In the genomic region with DNA sequence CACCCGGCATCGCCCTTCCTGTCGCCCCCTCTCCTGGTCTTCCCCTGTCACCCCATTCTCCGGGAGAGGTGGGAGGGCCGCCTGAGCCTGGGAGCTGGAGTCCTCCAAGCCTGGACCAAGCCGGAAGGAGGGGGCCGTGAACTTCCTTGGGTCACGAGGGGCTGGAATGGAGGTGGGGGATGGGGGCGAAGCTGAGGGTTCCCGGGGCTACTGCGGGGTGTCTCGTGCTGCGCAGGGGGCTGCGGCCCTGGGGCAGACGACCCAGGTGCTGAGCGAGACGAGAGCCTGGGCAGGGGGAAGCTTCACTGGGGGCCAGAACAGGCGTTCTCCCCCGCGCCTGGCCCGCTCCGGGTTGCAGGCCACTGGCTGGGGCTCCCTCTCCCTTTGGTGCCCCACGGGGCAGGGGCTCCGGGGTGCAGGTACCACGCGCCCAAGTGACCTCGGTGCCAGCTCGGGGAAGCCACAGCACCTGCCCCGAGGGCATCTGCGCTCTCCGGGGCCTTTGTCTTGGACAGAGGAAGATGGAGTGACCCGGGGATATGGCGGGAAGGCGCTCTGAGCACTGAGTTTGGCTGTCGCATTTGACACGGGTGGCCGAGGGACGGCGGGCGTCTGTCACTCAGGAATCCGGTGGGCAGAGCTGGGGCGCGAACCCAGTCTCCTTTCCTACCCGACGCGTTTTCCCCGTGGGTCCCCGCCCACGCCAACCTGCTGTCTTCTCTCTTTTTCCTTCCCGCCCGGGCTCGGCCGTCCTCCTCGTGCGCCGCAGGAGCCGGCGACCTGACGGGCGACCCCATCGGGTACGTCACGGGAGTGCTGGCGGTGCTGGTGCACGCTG, we compare ENCODE assay signal across 11 cellular contexts. TPM values are rescaled to one million over a fixed set of nuclear protein-coding genes. Genes with fewer than 3 reads are reported as not detected.
DNase-seq lines count a peak whose midpoint lies in the region; ATAC-seq, FAIRE-seq and TF ChIP-seq lines count a peak whose summit lies in the region.
"Had no signal": no experiment of that assay in that cellular context is flagged by ENCODE, and none has a peak within 500 bp of the region (broad histone marks: within the 10 kb centered on the region; RNA-seq: fewer than 3 reads in every experiment).

No MANE protein-coding gene starts in this region.

- no peak overlapping the region for H3K9ac ChIP-seq in K562 (ENCODE audit: insufficient read depth in 1 of 2, low read depth in 2 of 2, low read length in 2 of 2)

- H3K27ac Mint-ChIP-seq in Caco-2 (ENCODE audit: unreplicated experiment): no peak overlapping the region
- peak overlapping the region; percentile 27 for H3K27ac Mint-ChIP-seq in neural crest cell (ENCODE audit: unreplicated experiment)
- H3K27ac Mint-ChIP-seq: activated naive CD4-positive, alpha-beta T cell treated with anti-CD3 and anti-CD28 coated beads, Interleukin-2, amount 50 U/mL, for 72 hours had no signal

- TF ChIP-seq POLR2A in K562 (conservative IDR thresholded peaks at IDR 0.05): no peak

- TF ChIP-seq EP300 in K562 (IDR thresholded peaks at IDR 0.05; ENCODE audit: low read length): no peak

- POLR2A ChIA-PET in Caco-2 (lab: Charles Lee) (no interaction called here), K562 (lab: Yijun Ruan, JAX) (interaction anchor here (0.6 kb wide), 1 partner anchor 280 kb away, joined by 4 read pairs; no protein-coding TSS in a partner anchor)

- no TSS peak for BruUV-seq in Caco-2 (replicated peaks; lab: Mats Ljungman, UMichigan)
- BruUV-seq in K562 (replicated peaks; lab: Mats Ljungman, UMichigan): no TSS peak

- CTCF ChIA-PET in Caco-2 (lab: Charles Lee) (no interaction called here), K562 (lab: Yijun Ruan, JAX; ENCODE audit: low intra/inter-chr PET ratio) (no interaction called here)

- in situ Hi-C loops in K562 (cut with MboI): no loop called here

- no peak for ATAC-seq in K562
- no peak for ATAC-seq in GM18870 (IDR thresholded peaks at IDR 0.05; ENCODE audit: unreplicated experiment)

- H3K27me3 ChIP-seq in Caco-2 (replicated peaks; ENCODE audit: control insufficient read depth, insufficient read depth, low read length): no peaks in the 10 kb centered on the region; the same call in 1 of the 2 replicates
- peaks cover 7 to 45% of the 10 kb centered on the region in 2 experiments; a peak in 3 of 5 replicates for H3K27me3 ChIP-seq in K562 (ENCODE audit: control insufficient read depth in 2 of 2, insufficient read depth in 2 of 2, low read length in 2 of 2)
- H3K27me3 ChIP-seq in WERI-Rb-1 (ENCODE audit: insufficient read depth, low read depth, severe bottlenecking): no peaks in the 10 kb centered on the region

- no peaks in the 10 kb centered on the region for H3K79me2 ChIP-seq in K562 (ENCODE audit: control insufficient read depth, insufficient read depth, low read length)

- H3K9me1 ChIP-seq in K562 (ENCODE audit: control insufficient read depth, insufficient read depth, low read length): no peaks in the 10 kb centered on the region

- TF ChIP-seq CTCF in Caco-2 (IDR thresholded peaks at IDR 0.05; ENCODE audit: insufficient read depth in 1 of 2, low read depth in 1 of 2, low read length in 1 of 2, severe bottlenecking in 1 of 2, unreplicated experiment in 1 of 2) (no peak), K562 (IDR thresholded peaks at IDR 0.05 in 2 of 3, conservative IDR thresholded peaks at IDR 0.05 in 1 of 3; ENCODE audit: insufficient read depth in 2 of 3, low read depth in 1 of 3, low read length in 3 of 3) (no peak), neural crest cell (conservative IDR thresholded peaks at IDR 0.05) (no peak), WERI-Rb-1 (IDR thresholded peaks at IDR 0.05; ENCODE audit: low read depth, low read length) (no peak)

- no peak for TF ChIP-seq RAD21 in K562 (CRISPR knock-in tag; conservative IDR thresholded peaks at IDR 0.05 in 1 of 2, IDR thresholded peaks at IDR 0.05 in 1 of 2)

- H2AFZ ChIP-seq in K562 (ENCODE audit: low read depth, low read length): no peak overlapping the region

- H3K4me2 ChIP-seq in K562 (ENCODE audit: insufficient read depth, low read length): no peak overlapping the region

- H3K4me1 ChIP-seq in Caco-2: no peaks in the 10 kb centered on the region
- H3K4me1 ChIP-seq in K562 (replicated peaks in 1 of 2; ENCODE audit: control insufficient read depth in 2 of 2, insufficient read depth in 2 of 2, low read length in 2 of 2): peaks cover 0 to 31% of the 10 kb centered on the region in 2 experiments; a peak in 2 of 5 replicates

- no peaks in the 10 kb centered on the region for H3K36me3 ChIP-seq in Caco-2 (ENCODE audit: control insufficient read depth, insufficient read depth, low read length)
- H3K36me3 ChIP-seq in K562 (ENCODE audit: control insufficient read depth, insufficient read depth, low read length): no peaks in the 10 kb centered on the region
- H3K36me3 ChIP-seq in WERI-Rb-1: no peaks in the 10 kb centered on the region

- H3K4me1 Mint-ChIP-seq in Caco-2 (ENCODE audit: low read depth, unreplicated experiment) (no peaks in the 10 kb centered on the region), neural crest cell (peaks cover 6% of the 10 kb centered on the region)

- H4K20me1 ChIP-seq in K562 (replicated peaks; ENCODE audit: control insufficient read depth, insufficient read depth, low read length): no peaks in the 10 kb centered on the region

- H3K27me3 Mint-ChIP-seq in Caco-2 (ENCODE audit: insufficient read depth, unreplicated experiment): no peaks in the 10 kb centered on the region
- peaks cover 60% of the 10 kb centered on the region for H3K27me3 Mint-ChIP-seq in neural crest cell (ENCODE audit: low read depth)

- H3K4me3 ChIP-seq in Caco-2 (ENCODE audit: low read depth, low read length) (no peak overlapping the region), K562 (no peak overlapping the region), WERI-Rb-1 (ENCODE audit: low read depth, low read length) (no peak overlapping the region)

- no peaks in the 10 kb centered on the region for H3K9me3 ChIP-seq in Caco-2
- H3K9me3 ChIP-seq in K562 (replicated peaks; ENCODE audit: control insufficient read depth, insufficient read depth, low read depth, low read length): no peaks in the 10 kb centered on the region
- H3K9me3 ChIP-seq in WERI-Rb-1 (ENCODE audit: severe bottlenecking): no peaks in the 10 kb centered on the region

- FAIRE-seq in K562 (lab: Jason Lieb, UNC): no peak

- H3K27ac ChIP-seq in K562 (ENCODE audit: extremely low read depth, low read depth, low read length) (no peak overlapping the region), WERI-Rb-1 (no peak overlapping the region)

- no peaks in the 10 kb centered on the region for H3K9me3 Mint-ChIP-seq in Caco-2 (ENCODE audit: unreplicated experiment)
- H3K9me3 Mint-ChIP-seq in neural crest cell: no peaks in the 10 kb centered on the region
- H3K9me3 Mint-ChIP-seq: activated naive CD4-positive, alpha-beta T cell treated with anti-CD3 and anti-CD28 coated beads, Interleukin-2, amount 50 U/mL, for 72 hours had no signal

- peak overlapping the region; percentile 84 for H3K4me3 Mint-ChIP-seq in Caco-2 (ENCODE audit: unreplicated experiment)
- H3K4me3 Mint-ChIP-seq in neural crest cell: peak overlapping the region; percentile 78

- 34% methylated on average over 48 of the region's 65 CpGs for WGBS in K562 (ENCODE audit: insufficient coverage, low coverage, missing lambda C conversion rate)

- DNase-seq in Caco-2: no peak
- peak; percentile 96 for DNase-seq in NCI-H146 (lab: John Stamatoyannopoulos, UW)
- no peak for DNase-seq in K562 (ENCODE audit: extremely low read depth in 1 of 4, low spot score in 3 of 4)
- no peak for DNase-seq in neural crest cell (ENCODE audit: low read depth, low spot score)
- no peak for DNase-seq in GM19240 (ENCODE audit: insufficient read length, low spot score)
- DNase-seq in WERI-Rb-1: no peak
- DNase-seq in activated gamma-delta T cell treated with Interleukin-2 at 50 U/mL for 16 hours: no peak

- H3K36me3 Mint-ChIP-seq in Caco-2 (ENCODE audit: insufficient read depth, unreplicated experiment): peaks cover 5% of the 10 kb centered on the region
- H3K36me3 Mint-ChIP-seq in neural crest cell (ENCODE audit: low read depth): peaks cover 2% of the 10 kb centered on the region

- intact Hi-C loops in Caco-2 (cut with micrococcal nuclease; ENCODE audit: unreplicated experiment): loop anchor here (5.0 kb wide), 1 partner anchor 44 kb away; no protein-coding TSS in a partner anchor
- intact Hi-C loops in K562 (cut with micrococcal nuclease): loop anchor here (10.0 kb wide), 2 partner anchors 339 to 369 kb away; a partner anchor contains a TSS

TF ChIP-seq in K562, 482 proteins besides CTCF, POLR2A, EP300 and RAD21 (continues in another document):
- TF ChIP-seq, protein P1, sequence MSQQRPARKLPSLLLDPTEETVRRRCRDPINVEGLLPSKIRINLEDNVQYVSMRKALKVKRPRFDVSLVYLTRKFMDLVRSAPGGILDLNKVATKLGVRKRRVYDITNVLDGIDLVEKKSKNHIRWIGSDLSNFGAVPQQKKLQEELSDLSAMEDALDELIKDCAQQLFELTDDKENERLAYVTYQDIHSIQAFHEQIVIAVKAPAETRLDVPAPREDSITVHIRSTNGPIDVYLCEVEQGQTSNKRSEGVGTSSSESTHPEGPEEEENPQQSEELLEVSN (IDR thresholded peaks at IDR 0.05; ENCODE audit: borderline replicate concordance in 1 of 2, extremely low read depth in 1 of 2, insufficient read depth in 1 of 2, insufficient read length in 1 of 2, low read depth in 1 of 2, low read length in 1 of 2, poor library complexity in 1 of 2, severe bottlenecking in 1 of 2): peak in 1 of 2 experiments; percentile 42
- TF ChIP-seq SUPT5H (IDR thresholded peaks at IDR 0.05): no peak

RNA-seq across cellular contexts. Expression of a gene that starts 1.2 kb away (rescaled TPM):
- total RNA-seq in Caco-2 (2022) (1.4 and 2.3 TPM in 2 replicates), K562 (2014; rRNA removed) (not detected in 2 replicates), K562 (2014; rRNA removed; fragmentation: Illumina TruSeq; extraction: Trizol) (not detected in 2 replicates), K562 (2015; rRNA removed; fragmentation: Illumina TruSeq; extraction: Trizol) (not detected in 2 replicates), K562 (2021) (not detected in 2 replicates), neural crest cell (not detected in 2 replicates)
- not detected in 2 replicates for total RNA-seq in K562 (2011; cell fraction: chromatin; rRNA removed; ENCODE audit: low replicate concordance)
- total RNA-seq in K562 (2011; cell fraction: nucleolus; rRNA removed): not detected in 2 replicates
- total RNA-seq in K562 (2011; cell fraction: nucleoplasm; rRNA removed): not detected in 2 replicates
- polyA plus RNA-seq in K562 (2011; rRNA removed) (not detected in 2 replicates), K562 (2014; fragmentation: Illumina TruSeq; extraction: Trizol) (not detected in 2 replicates), K562 (2014; fragmentation: Nextera tagmentation; extraction: Ambion mirVana) (not detected), K562 (2014; rRNA removed) (not detected in 2 replicates)
- polyA plus RNA-seq in K562 (2011; cell fraction: cytosol; rRNA removed): not detected in 2 replicates
- polyA plus RNA-seq in K562 (2011; cell fraction: nucleus; rRNA removed): not detected in 2 replicates
- 0.06 TPM in 1 of 2 replicates, not detected in the other for polyA plus RNA-seq in K562 (2012)
- polyA minus RNA-seq in K562 (2011; rRNA and poly(A)+ RNA removed): not detected in 2 replicates
- polyA minus RNA-seq in K562 (2011; cell fraction: cytosol; rRNA and poly(A)+ RNA removed): not detected in 2 replicates
- not detected in 2 replicates for polyA minus RNA-seq in K562 (2011; cell fraction: nucleus; rRNA and poly(A)+ RNA removed)
- total RNA-seq: activated naive CD4-positive, alpha-beta T cell treated with anti-CD3 and anti-CD28 coated beads, Interleukin-2, amount 50 U/mL, for 72 hours; SK-MEL-5; ureter had no signal
